In genomic region chr10:110506448-110506847, GRCh38 we compare ENCODE assay signal across 23 cellular contexts. TPM values are rescaled to one million over a fixed set of nuclear protein-coding genes. Genes with fewer than 3 reads are reported as not detected.
A peak's percentile ranks its signal among the peaks of the same experiment; 100 is the strongest.
DNase-seq lines count a peak whose midpoint lies in the region; ATAC-seq lines count a peak whose summit lies in the region.
"Had no signal": no experiment of that assay in that cellular context is flagged by ENCODE, and none has a peak within 500 bp of the region (broad histone marks: within the 10 kb centered on the region; RNA-seq: fewer than 3 reads in every experiment).

No MANE protein-coding gene starts in this region.

- peaks cover 40% of the 10 kb centered on the region for H3K36me3 Mint-ChIP-seq in activated naive CD8-positive, alpha-beta T cell
- H3K36me3 Mint-ChIP-seq in activated naive CD8-positive, alpha-beta T cell treated with anti-CD3 and anti-CD28 coated beads for 36 hours = peaks cover 90% of the 10 kb centered on the region
- peaks cover 96% of the 10 kb centered on the region for H3K36me3 Mint-ChIP-seq in activated T-helper 1 cell treated with anti-CD3 and anti-CD28 coated beads, Interleukin-12 subunit alpha, Interleukin-12 subunit beta, Interleukin-2, Interleukin-4 antibody, amounts not matched to agents 30 ng/mL and 10 ng/mL and 1 ng/mL, durations not matched to agents 14 hours and 24 hours and 36 hours (ENCODE audit: low read depth)

- H3K27me3 Mint-ChIP-seq in activated naive CD8-positive, alpha-beta T cell = no peaks in the 10 kb centered on the region
- no peaks in the 10 kb centered on the region for H3K27me3 Mint-ChIP-seq in activated naive CD8-positive, alpha-beta T cell treated with anti-CD3 and anti-CD28 coated beads for 36 hours
- no peaks in the 10 kb centered on the region for H3K27me3 Mint-ChIP-seq in activated T-helper 1 cell treated with anti-CD3 and anti-CD28 coated beads, Interleukin-12 subunit alpha, Interleukin-12 subunit beta, Interleukin-2, Interleukin-4 antibody, amounts not matched to agents 30 ng/mL and 10 ng/mL and 1 ng/mL, durations not matched to agents 14 hours and 24 hours and 36 hours (ENCODE audit: insufficient read depth)
- H3K27me3 Mint-ChIP-seq: CD4-positive, alpha-beta T cell had no signal

- DNase-seq in activated naive CD8-positive, alpha-beta T cell treated with anti-CD3 and anti-CD28 coated beads for 36 hours = no peak
- DNase-seq in G401 (ENCODE audit: low spot score) = peak; percentile 34
- DNase-seq in activated T-helper 1 cell treated with anti-CD3 and anti-CD28 coated beads, Interleukin-12 subunit alpha, Interleukin-12 subunit beta, Interleukin-2, Interleukin-4 antibody, amounts not matched to agents 30 ng/mL and 10 ng/mL and 1 ng/mL, durations not matched to agents 14 hours and 24 hours and 36 hours (ENCODE audit: low spot score) = no peak
- no peak for DNase-seq in neuronal stem cell (ENCODE audit: low spot score)
- DNase-seq: activated effector memory CD4-positive, alpha-beta T cell treated with anti-CD3 and anti-CD28 coated beads, Interleukin-2, amount 50 U/mL, for 16 hours; caudate nucleus; CD4-positive, alpha-beta T cell; DMS53; erythroblast; lower lobe of right lung; NCI-H1048; NCI-H1930; NCI-H2227 treated with DMSO at 0.1 percent for 48 hours; NCI-H748 treated with DMSO at 0.1 percent for 48 hours; stimulated activated CD4-positive, alpha-beta T cell treated with anti-CD3 and anti-CD28 coated beads, Interleukin-1b, Interleukin-23, amount 100 ng/mL, for 48 hours; thyroid gland had no signal

- no peak overlapping the region for H3K27ac ChIP-seq in neuronal stem cell (replicated peaks; ENCODE audit: low read length)
- H3K27ac ChIP-seq: ascending aorta, prostate gland had no signal

- H3K4me3 ChIP-seq in neuronal stem cell (ENCODE audit: low read length in 2 of 2) = no peak overlapping the region
- H3K4me3 ChIP-seq: ascending aorta, lower lobe of right lung, prostate gland, thyroid gland had no signal

- H3K4me3 Mint-ChIP-seq in activated naive CD8-positive, alpha-beta T cell = no peak overlapping the region
- H3K4me3 Mint-ChIP-seq in activated naive CD8-positive, alpha-beta T cell treated with anti-CD3 and anti-CD28 coated beads for 36 hours = no peak overlapping the region
- H3K4me3 Mint-ChIP-seq in activated T-helper 1 cell treated with anti-CD3 and anti-CD28 coated beads, Interleukin-12 subunit alpha, Interleukin-12 subunit beta, Interleukin-2, Interleukin-4 antibody, amounts not matched to agents 30 ng/mL and 10 ng/mL and 1 ng/mL, durations not matched to agents 14 hours and 24 hours and 36 hours = peak overlapping the region; percentile 100
- H3K4me3 Mint-ChIP-seq: CD4-positive, alpha-beta T cell had no signal

- H3K18ac ChIP-seq in neuronal stem cell (ENCODE audit: low read length) = no peak overlapping the region

- peak overlapping the region; percentile 97 for H3K27ac Mint-ChIP-seq in activated naive CD8-positive, alpha-beta T cell
- no peak overlapping the region for H3K27ac Mint-ChIP-seq in activated naive CD8-positive, alpha-beta T cell treated with anti-CD3 and anti-CD28 coated beads for 36 hours
- H3K27ac Mint-ChIP-seq in activated T-helper 1 cell treated with anti-CD3 and anti-CD28 coated beads, Interleukin-12 subunit alpha, Interleukin-12 subunit beta, Interleukin-2, Interleukin-4 antibody, amounts not matched to agents 30 ng/mL and 10 ng/mL and 1 ng/mL, durations not matched to agents 14 hours and 24 hours and 36 hours = peak overlapping the region; percentile 97
- H3K27ac Mint-ChIP-seq: CD4-positive, alpha-beta T cell had no signal

- no peak overlapping the region for H2AFZ ChIP-seq in neuronal stem cell (ENCODE audit: low read length)

- H2BK15ac ChIP-seq in neuronal stem cell (ENCODE audit: low read length) = no peak overlapping the region

- no peaks in the 10 kb centered on the region for H3K9me3 Mint-ChIP-seq in activated naive CD8-positive, alpha-beta T cell (ENCODE audit: low read depth)
- H3K9me3 Mint-ChIP-seq in activated naive CD8-positive, alpha-beta T cell treated with anti-CD3 and anti-CD28 coated beads for 36 hours = no peaks in the 10 kb centered on the region
- no peaks in the 10 kb centered on the region for H3K9me3 Mint-ChIP-seq in activated T-helper 1 cell treated with anti-CD3 and anti-CD28 coated beads, Interleukin-12 subunit alpha, Interleukin-12 subunit beta, Interleukin-2, Interleukin-4 antibody, amounts not matched to agents 30 ng/mL and 10 ng/mL and 1 ng/mL, durations not matched to agents 14 hours and 24 hours and 36 hours
- H3K9me3 Mint-ChIP-seq: CD4-positive, alpha-beta T cell had no signal

- H3K9me3 ChIP-seq in neuronal stem cell (replicated peaks in 1 of 2; ENCODE audit: control insufficient read depth in 2 of 2, insufficient read depth in 1 of 2, low read depth in 1 of 2, low read length in 2 of 2) = no peaks in the 10 kb centered on the region
- H3K9me3 ChIP-seq: ascending aorta, lower lobe of right lung, prostate gland, thyroid gland had no signal

- no peak overlapping the region for H2BK12ac ChIP-seq in neuronal stem cell (ENCODE audit: low read length)

- H4K8ac ChIP-seq in neuronal stem cell (ENCODE audit: low read depth, low read length) = peak overlapping the region; percentile 66

- ATAC-seq in GM18858 (IDR thresholded peaks at IDR 0.05; ENCODE audit: unreplicated experiment) = no peak
- no peak for ATAC-seq in GM19397 (IDR thresholded peaks at IDR 0.05; ENCODE audit: unreplicated experiment)
- no peak for ATAC-seq in HG02642 (IDR thresholded peaks at IDR 0.05; ENCODE audit: poor library complexity, unreplicated experiment)
- ATAC-seq: lower lobe of right lung, Right ventricle myocardium inferior had no signal

- H2AK5ac ChIP-seq in neuronal stem cell (ENCODE audit: low read depth, low read length) = no peak overlapping the region

- H3K14ac ChIP-seq in neuronal stem cell (ENCODE audit: low read length) = no peak overlapping the region

- H3K79me1 ChIP-seq in neuronal stem cell (ENCODE audit: low read depth, low read length) = peaks cover 1% of the 10 kb centered on the region

- H3K27me3 ChIP-seq in neuronal stem cell (ENCODE audit: control insufficient read depth in 3 of 3, insufficient read depth in 3 of 3, low read depth in 1 of 3, low read length in 3 of 3) = no peaks in the 10 kb centered on the region
- H3K27me3 ChIP-seq: ascending aorta, thyroid gland had no signal

- intact Hi-C loops in activated T-helper 1 cell treated with anti-CD3 and anti-CD28 coated beads, Interleukin-12 subunit alpha, Interleukin-12 subunit beta, Interleukin-2, Interleukin-4 antibody, amounts not matched to agents 30 ng/mL and 10 ng/mL and 1 ng/mL, durations not matched to agents 14 hours and 24 hours and 36 hours (cut with micrococcal nuclease) = loop anchor here (10.0 kb wide), 1 partner anchor 488 kb away; no protein-coding TSS in a partner anchor

- H4K91ac ChIP-seq in neuronal stem cell (ENCODE audit: low read depth, low read length, poor library complexity) = no peak overlapping the region

- H3K23ac ChIP-seq in neuronal stem cell (ENCODE audit: low read depth, low read length, poor library complexity) = no peak overlapping the region

- no peak overlapping the region for H3K4ac ChIP-seq in neuronal stem cell (ENCODE audit: low read length)

- peaks cover 3 to 13% of the 10 kb centered on the region in 2 donors for H3K4me1 ChIP-seq in neuronal stem cell (ENCODE audit: control insufficient read depth in 2 of 2, insufficient read depth in 1 of 2, low read depth in 1 of 2, low read length in 2 of 2)
- H3K4me1 ChIP-seq: prostate gland had no signal

- WGBS in neuronal stem cell (ENCODE audit: extremely low coverage in 2 of 2, insufficient read length in 2 of 2, insufficient replicate concordance in 1 of 2), 2 donors = no CpG with 5 or more reads among the region's 2 CpGs

- no peak overlapping the region for H2BK120ac ChIP-seq in neuronal stem cell (ENCODE audit: low read depth, low read length)

- in situ Hi-C loops in G401 (cut with HindIII; ENCODE audit: low sequenced_read_pairs) = no loop called here

- H3K36me3 ChIP-seq in neuronal stem cell (replicated peaks in 1 of 2; ENCODE audit: control insufficient read depth in 2 of 2, insufficient read depth in 2 of 2, low read length in 2 of 2) = peaks cover 0 to 21% of the 10 kb centered on the region in 2 donors
- H3K36me3 ChIP-seq: prostate gland had no signal

- H2BK5ac ChIP-seq in neuronal stem cell (ENCODE audit: low read length) = no peak overlapping the region

- peaks cover 65% of the 10 kb centered on the region for H3K4me1 Mint-ChIP-seq in activated naive CD8-positive, alpha-beta T cell (ENCODE audit: low read depth)
- H3K4me1 Mint-ChIP-seq in activated naive CD8-positive, alpha-beta T cell treated with anti-CD3 and anti-CD28 coated beads for 36 hours = peaks cover 65% of the 10 kb centered on the region
- H3K4me1 Mint-ChIP-seq in activated T-helper 1 cell treated with anti-CD3 and anti-CD28 coated beads, Interleukin-12 subunit alpha, Interleukin-12 subunit beta, Interleukin-2, Interleukin-4 antibody, amounts not matched to agents 30 ng/mL and 10 ng/mL and 1 ng/mL, durations not matched to agents 14 hours and 24 hours and 36 hours (ENCODE audit: low read depth) = peaks cover 98% of the 10 kb centered on the region

- no peak overlapping the region for H3K4me2 ChIP-seq in neuronal stem cell (ENCODE audit: insufficient read depth, low read length, poor library complexity, severe bottlenecking)

- no peak overlapping the region for H3K9ac ChIP-seq in neuronal stem cell (ENCODE audit: low read depth, low read length, poor library complexity)

RNA-seq across cellular contexts. Expression of gene DUSP5, which starts 8.7 kb away (rescaled TPM):
- total RNA-seq in activated naive CD8-positive, alpha-beta T cell treated with anti-CD3 and anti-CD28 coated beads for 36 hours = 10 to 100 TPM; 30.1 to 31.4 TPM
- total RNA-seq in G401 (2014; rRNA removed; shearing (Covaris generic)) = 1.2 and 1.6 TPM in 2 replicates
- total RNA-seq in activated T-helper 1 cell treated with anti-CD3 and anti-CD28 coated beads, Interleukin-12 subunit alpha, Interleukin-12 subunit beta, Interleukin-2, Interleukin-4 antibody, amounts not matched to agents 30 ng/mL and 10 ng/mL and 1 ng/mL, durations not matched to agents 14 hours and 24 hours and 36 hours = 140 and 141 TPM in 2 replicates
- polyA plus RNA-seq in neuronal stem cell (2013, experiment 1 of 2) = 1.4 TPM
- 1.6 TPM for polyA plus RNA-seq in neuronal stem cell (2013, experiment 2 of 2)

Comparison
In these comparisons a context has a peak if more than half of its experiments do, and no peak if none do; other contexts are left out.
1. RNA of gene DUSP5, which starts 8.7 kb away (total RNA-seq): 140 to 141 TPM in activated T-helper 1 cell treated with anti-CD3 and anti-CD28 coated beads, Interleukin-12 subunit alpha, Interleukin-12 subunit beta, Interleukin-2, Interleukin-4 antibody, amounts not matched to agents 30 ng/mL and 10 ng/mL and 1 ng/mL, durations not matched to agents 14 hours and 24 hours and 36 hours and 30.1 to 31.4 TPM in activated naive CD8-positive, alpha-beta T cell treated with anti-CD3 and anti-CD28 coated beads for 36 hours; 1.2 to 1.6 TPM in G401; every median in the first group is over 10 times any median in the second.